ENCODE assay signal across 18 cellular contexts in the genomic region with DNA sequence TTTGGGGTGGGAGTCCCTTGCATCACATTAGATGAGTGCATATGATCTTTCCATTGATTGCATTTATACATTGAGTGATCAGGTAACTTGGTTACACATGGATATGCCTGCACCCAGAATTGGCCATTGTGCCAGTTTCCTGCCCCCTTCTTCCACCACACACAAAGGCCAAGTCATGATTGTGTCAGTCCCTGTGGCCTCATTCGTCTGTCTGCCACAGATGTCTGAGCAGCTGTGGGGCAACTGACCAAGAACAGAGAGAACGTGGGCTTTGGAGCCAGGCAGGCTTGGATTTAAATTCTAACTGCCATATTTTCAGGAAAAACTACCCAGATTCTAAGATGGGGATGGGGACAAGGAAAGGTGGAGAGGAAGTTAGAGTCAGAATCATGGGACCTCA. TPM values are rescaled to one million over a fixed set of nuclear protein-coding genes. Genes with fewer than 3 reads are reported as not detected.
DNase-seq lines count a peak whose midpoint lies in the region; ATAC-seq and TF ChIP-seq lines count a peak whose summit lies in the region.
"Had no signal": no experiment of that assay in that cellular context is flagged by ENCODE, and none has a peak within 500 bp of the region (broad histone marks: within the 10 kb centered on the region; RNA-seq: fewer than 3 reads in every experiment).

No MANE protein-coding gene starts in this region.

- H3K36me3 Mint-ChIP-seq in activated CD4-positive, alpha-beta T cell treated with anti-CD3 and anti-CD28 coated beads, Interleukin-2, amount 10 ng/mL, durations not matched to agents 7 days and 5 days (ENCODE audit: low read depth) = peaks cover 18% of the 10 kb centered on the region
- H3K36me3 Mint-ChIP-seq in stimulated activated effector memory CD8-positive, alpha-beta T cell treated with anti-CD3 and anti-CD28 coated beads, Interleukin-12 subunit alpha, Interleukin-12 subunit beta, amount 100 ng/mL, for 72 hours = peaks cover 21% of the 10 kb centered on the region
- no peaks in the 10 kb centered on the region for H3K36me3 Mint-ChIP-seq in GM23338 (ENCODE audit: low read depth)

- H3K4me3 Mint-ChIP-seq in activated CD4-positive, alpha-beta T cell treated with anti-CD3 and anti-CD28 coated beads, Interleukin-2, amount 10 ng/mL, durations not matched to agents 7 days and 5 days = no peak overlapping the region
- no peak overlapping the region for H3K4me3 Mint-ChIP-seq in stimulated activated effector memory CD8-positive, alpha-beta T cell treated with anti-CD3 and anti-CD28 coated beads, Interleukin-12 subunit alpha, Interleukin-12 subunit beta, amount 100 ng/mL, for 72 hours
- no peak overlapping the region for H3K4me3 Mint-ChIP-seq in GM23338
- H3K4me3 Mint-ChIP-seq: H9 had no signal

- H3F3A ChIP-seq in GM23338 (replicated peaks; ENCODE audit: low read depth) = no peaks in the 10 kb centered on the region

- POLR2A ChIA-PET in activated CD4-positive, alpha-beta T cell treated with anti-CD3 and anti-CD28 coated beads, Interleukin-2, amount 10 ng/mL, durations not matched to agents 7 days and 5 days (lab: Charles Lee) = interaction anchor here (1.5 kb wide), 1 partner anchor 44 kb away, joined by 5 read pairs; no protein-coding TSS in a partner anchor

- H3K27me3 ChIP-seq in RWPE2 (ENCODE audit: insufficient read depth, poor library complexity, severe bottlenecking) (no peaks in the 10 kb centered on the region), GM23338 (ENCODE audit: insufficient read depth) (no peaks in the 10 kb centered on the region)
- H3K27me3 ChIP-seq: suprapubic skin had no signal

- peaks cover 94% of the 10 kb centered on the region for H3K4me1 Mint-ChIP-seq in activated CD4-positive, alpha-beta T cell treated with anti-CD3 and anti-CD28 coated beads, Interleukin-2, amount 10 ng/mL, durations not matched to agents 7 days and 5 days
- H3K4me1 Mint-ChIP-seq in stimulated activated effector memory CD8-positive, alpha-beta T cell treated with anti-CD3 and anti-CD28 coated beads, Interleukin-12 subunit alpha, Interleukin-12 subunit beta, amount 100 ng/mL, for 72 hours = peaks cover 66% of the 10 kb centered on the region
- H3K4me1 Mint-ChIP-seq in GM23338 = peaks cover 25% of the 10 kb centered on the region

- H3K27me3 Mint-ChIP-seq in activated CD4-positive, alpha-beta T cell treated with anti-CD3 and anti-CD28 coated beads, Interleukin-2, amount 10 ng/mL, durations not matched to agents 7 days and 5 days = no peaks in the 10 kb centered on the region
- peaks cover 17% of the 10 kb centered on the region for H3K27me3 Mint-ChIP-seq in GM23338 (ENCODE audit: insufficient read depth, low read depth, poor library complexity)

- CTCF ChIA-PET in activated CD4-positive, alpha-beta T cell treated with anti-CD3 and anti-CD28 coated beads, Interleukin-2, amount 10 ng/mL, durations not matched to agents 7 days and 5 days (lab: Charles Lee) = interaction anchor here (1.2 to 13.7 kb wide), 3 partner anchors 21 to 47 kb away, joined by 3 to 160 read pairs (median 5); no protein-coding TSS in a partner anchor

- no peaks in the 10 kb centered on the region for H3K79me2 ChIP-seq in GM23338 (replicated peaks; ENCODE audit: insufficient read depth)

- intact Hi-C loops in head of caudate nucleus (cut with DNase I) = loop anchor here (10.0 kb wide), 1 partner anchor 578 kb away; a partner anchor contains a TSS

- H3K4me3 ChIP-seq in RWPE2 (ENCODE audit: severe bottlenecking) = no peak overlapping the region
- no peak overlapping the region for H3K4me3 ChIP-seq in GM23338
- H3K4me3 ChIP-seq: coronary artery, prostate gland, SK-N-MC, suprapubic skin had no signal

- H3K36me3 ChIP-seq in RWPE2 (ENCODE audit: low read depth) = no peaks in the 10 kb centered on the region
- H3K36me3 ChIP-seq in GM23338 (ENCODE audit: insufficient read depth) = no peaks in the 10 kb centered on the region
- H3K36me3 ChIP-seq: prostate gland, suprapubic skin had no signal

- H3K9me3 Mint-ChIP-seq in activated CD4-positive, alpha-beta T cell treated with anti-CD3 and anti-CD28 coated beads, Interleukin-2, amount 10 ng/mL, durations not matched to agents 7 days and 5 days = peaks cover 2% of the 10 kb centered on the region
- H3K9me3 Mint-ChIP-seq in stimulated activated effector memory CD8-positive, alpha-beta T cell treated with anti-CD3 and anti-CD28 coated beads, Interleukin-12 subunit alpha, Interleukin-12 subunit beta, amount 100 ng/mL, for 72 hours = no peaks in the 10 kb centered on the region
- no peaks in the 10 kb centered on the region for H3K9me3 Mint-ChIP-seq in GM23338

- no peak overlapping the region for H2AFZ ChIP-seq in GM23338

- H3K4me2 ChIP-seq in GM23338 = no peak overlapping the region

- H3K9me3 ChIP-seq in RWPE2 (ENCODE audit: severe bottlenecking) = no peaks in the 10 kb centered on the region
- H3K9me3 ChIP-seq: prostate gland, suprapubic skin had no signal

- TF ChIP-seq CTCF in RWPE2 (IDR thresholded peaks at IDR 0.05; ENCODE audit: poor library complexity, severe bottlenecking) (no peak), GM10266 (IDR thresholded peaks at IDR 0.05; ENCODE audit: control insufficient read depth, insufficient read depth, low read depth, missing control alignments) (no peak), GM23338 (conservative IDR thresholded peaks at IDR 0.05; ENCODE audit: low read depth in 2 of 2) (no peak)

- ATAC-seq in RWPE2 (ENCODE audit: low read depth) (no peak), GM23338 (no peak)
- ATAC-seq in stimulated activated effector memory CD8-positive, alpha-beta T cell treated with anti-CD3 and anti-CD28 coated beads, Interleukin-12 subunit alpha, Interleukin-12 subunit beta, amount 100 ng/mL, for 72 hours = no peak

- peak overlapping the region; percentile 97 for H3K27ac ChIP-seq in RWPE2 (ENCODE audit: poor library complexity, severe bottlenecking)
- H3K27ac ChIP-seq in GM23338 (ENCODE audit: low read depth) = no peak overlapping the region
- H3K27ac ChIP-seq: SK-N-MC, suprapubic skin had no signal

- 0 out of 2 replicates have a peak, but pooled peaks cover 5% of the 10 kb centered on the region for H4K20me1 ChIP-seq in GM23338 (replicated peaks; ENCODE audit: insufficient read depth)

- no peak for DNase-seq in activated CD4-positive, alpha-beta T cell treated with anti-CD3 and anti-CD28 coated beads, Interleukin-2, amount 10 ng/mL, durations not matched to agents 7 days and 5 days
- no peak for DNase-seq in activated CD4-positive, alpha-beta T cell treated with anti-CD3 and anti-CD28 coated beads for 48 hours
- no peak for DNase-seq in RWPE2 (ENCODE audit: low spot score)
- peak; percentile 46 to 92 (median 83) for DNase-seq in head of caudate nucleus
- DNase-seq in stimulated activated effector memory CD8-positive, alpha-beta T cell treated with anti-CD3 and anti-CD28 coated beads, Interleukin-12 subunit alpha, Interleukin-12 subunit beta, amount 100 ng/mL, for 72 hours (ENCODE audit: low spot score in 2 of 2) = no peak
- DNase-seq in NCI-H1436 treated with DMSO at 0.1 percent for 48 hours (lab: John Stamatoyannopoulos, UW) = no peak
- no peak for DNase-seq in GM10266 (ENCODE audit: extremely low spot score)
- DNase-seq in GM23338 (ENCODE audit: low spot score) = no peak
- DNase-seq: activated CD4-positive, alpha-beta T cell treated with anti-CD3 and anti-CD28 coated beads for 4 hours; activated naive CD4-positive, alpha-beta T cell; H9; kidney glomerular epithelial cell; NCI-H1930; NCI-H774 had no signal

- H3K4me1 ChIP-seq in RWPE2 (ENCODE audit: insufficient read depth, poor library complexity, severe bottlenecking) = peaks cover 73% of the 10 kb centered on the region
- H3K4me1 ChIP-seq in GM23338 (ENCODE audit: insufficient read depth) = peaks cover 20% of the 10 kb centered on the region

- H3K27ac Mint-ChIP-seq in activated CD4-positive, alpha-beta T cell treated with anti-CD3 and anti-CD28 coated beads, Interleukin-2, amount 10 ng/mL, durations not matched to agents 7 days and 5 days = peak overlapping the region; percentile 97
- peak overlapping the region; percentile 97 for H3K27ac Mint-ChIP-seq in stimulated activated effector memory CD8-positive, alpha-beta T cell treated with anti-CD3 and anti-CD28 coated beads, Interleukin-12 subunit alpha, Interleukin-12 subunit beta, amount 100 ng/mL, for 72 hours
- no peak overlapping the region for H3K27ac Mint-ChIP-seq in GM23338
- H3K27ac Mint-ChIP-seq: H9 had no signal

- H3K9me2 ChIP-seq in GM23338 (ENCODE audit: insufficient read depth) = peaks cover 4% of the 10 kb centered on the region; the same call in 1 of the 2 replicates

TF ChIP-seq in GM23338, 12 proteins besides CTCF, POLR2A, EP300 and RAD21 (continues in another document):
- TF ChIP-seq POLR2AphosphoS5 (IDR thresholded peaks at IDR 0.05; ENCODE audit: low read depth) (no peak), CREB1 (CRISPR knock-in tag; IDR thresholded peaks at IDR 0.05; ENCODE audit: low read depth) (no peak), ZNF331 (CRISPR knock-in tag; IDR thresholded peaks at IDR 0.05; ENCODE audit: low read depth) (no peak), ZNF114 (CRISPR knock-in tag; IDR thresholded peaks at IDR 0.05) (no peak)
- TF ChIP-seq, protein P1, sequence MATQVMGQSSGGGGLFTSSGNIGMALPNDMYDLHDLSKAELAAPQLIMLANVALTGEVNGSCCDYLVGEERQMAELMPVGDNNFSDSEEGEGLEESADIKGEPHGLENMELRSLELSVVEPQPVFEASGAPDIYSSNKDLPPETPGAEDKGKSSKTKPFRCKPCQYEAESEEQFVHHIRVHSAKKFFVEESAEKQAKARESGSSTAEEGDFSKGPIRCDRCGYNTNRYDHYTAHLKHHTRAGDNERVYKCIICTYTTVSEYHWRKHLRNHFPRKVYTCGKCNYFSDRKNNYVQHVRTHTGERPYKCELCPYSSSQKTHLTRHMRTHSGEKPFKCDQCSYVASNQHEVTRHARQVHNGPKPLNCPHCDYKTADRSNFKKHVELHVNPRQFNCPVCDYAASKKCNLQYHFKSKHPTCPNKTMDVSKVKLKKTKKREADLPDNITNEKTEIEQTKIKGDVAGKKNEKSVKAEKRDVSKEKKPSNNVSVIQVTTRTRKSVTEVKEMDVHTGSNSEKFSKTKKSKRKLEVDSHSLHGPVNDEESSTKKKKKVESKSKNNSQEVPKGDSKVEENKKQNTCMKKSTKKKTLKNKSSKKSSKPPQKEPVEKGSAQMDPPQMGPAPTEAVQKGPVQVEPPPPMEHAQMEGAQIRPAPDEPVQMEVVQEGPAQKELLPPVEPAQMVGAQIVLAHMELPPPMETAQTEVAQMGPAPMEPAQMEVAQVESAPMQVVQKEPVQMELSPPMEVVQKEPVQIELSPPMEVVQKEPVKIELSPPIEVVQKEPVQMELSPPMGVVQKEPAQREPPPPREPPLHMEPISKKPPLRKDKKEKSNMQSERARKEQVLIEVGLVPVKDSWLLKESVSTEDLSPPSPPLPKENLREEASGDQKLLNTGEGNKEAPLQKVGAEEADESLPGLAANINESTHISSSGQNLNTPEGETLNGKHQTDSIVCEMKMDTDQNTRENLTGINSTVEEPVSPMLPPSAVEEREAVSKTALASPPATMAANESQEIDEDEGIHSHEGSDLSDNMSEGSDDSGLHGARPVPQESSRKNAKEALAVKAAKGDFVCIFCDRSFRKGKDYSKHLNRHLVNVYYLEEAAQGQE (IDR thresholded peaks at IDR 0.05; ENCODE audit: unreplicated experiment) = no peak

RNA-seq across cellular contexts. Expression of a gene that starts 27.0 kb away (rescaled TPM):
- total RNA-seq in activated CD4-positive, alpha-beta T cell treated with anti-CD3 and anti-CD28 coated beads, Interleukin-2, amount 10 ng/mL, durations not matched to agents 7 days and 5 days = 100 to 1,000 TPM; 220 to 258 TPM
- 86.9 and 134 TPM in 2 replicates for total RNA-seq in GM23338 (2014; rRNA removed; shearing (Covaris generic))
- polyA plus RNA-seq in GM23338 (2016; fragmentation: Nextera tagmentation; extraction: Ambion mirVana) = 96.2 and 108 TPM in 2 replicates

Comparison
In these comparisons a context has a peak if more than half of its experiments do, and no peak if none do; other contexts are left out.
1. DNase-seq: peak in head of caudate nucleus (42 of 42); none in activated CD4-positive, alpha-beta T cell treated with anti-CD3 and anti-CD28 coated beads, Interleukin-2, amount 10 ng/mL, durations not matched to agents 7 days and 5 days (single experiment), activated CD4-positive, alpha-beta T cell treated with anti-CD3 and anti-CD28 coated beads for 48 hours (single experiment), RWPE2 (single experiment), stimulated activated effector memory CD8-positive, alpha-beta T cell treated with anti-CD3 and anti-CD28 coated beads, Interleukin-12 subunit alpha, Interleukin-12 subunit beta, amount 100 ng/mL, for 72 hours (0 of 2), NCI-H1436 treated with DMSO at 0.1 percent for 48 hours (single experiment), GM10266 (single experiment) and GM23338 (single experiment).